In genomic region chr6:168648240-168648639, GRCh38 we compare ENCODE assay signal across 14 cellular contexts.
DNase-seq lines count a peak whose midpoint lies in the region; ATAC-seq and TF ChIP-seq lines count a peak whose summit lies in the region.
"Had no signal": no experiment of that assay in that cellular context is flagged by ENCODE, and none has a peak within 500 bp of the region (broad histone marks: within the 10 kb centered on the region; RNA-seq: fewer than 3 reads in every experiment).

No MANE protein-coding gene starts in this region.

- no TSS peak for BruUV-seq in PC-9 (replicated peaks; lab: Mats Ljungman, UMichigan)

- H3K27ac ChIP-seq in PC-9: no peak overlapping the region
- no peak overlapping the region for H3K27ac ChIP-seq in subcutaneous abdominal adipose tissue (ENCODE audit: low read depth, low read length)

- peak overlapping the region; percentile 44; the same call in 1 of the 2 replicates for H2AFZ ChIP-seq in PC-9

- H3K79me2 ChIP-seq in PC-9 (ENCODE audit: low read depth): no peaks in the 10 kb centered on the region

- ATAC-seq in GM21423 (IDR thresholded peaks at IDR 0.05; ENCODE audit: unreplicated experiment): no peak
- ATAC-seq: activated CD8-positive, alpha-beta T cell treated with anti-CD3 and anti-CD28 coated beads for 36 hours had no signal

- no peak for TF ChIP-seq CTCF in PC-9 (conservative IDR thresholded peaks at IDR 0.05)

- no peak overlapping the region for H3K4me3 ChIP-seq in H7 (ENCODE audit: insufficient read depth, low read depth, low read length)
- H3K4me3 ChIP-seq in PC-9: peak overlapping the region; percentile 4; the same call in 1 of the 2 replicates
- peak overlapping the region in 4 of 5 donors; percentile 8 to 45 (median 42) for H3K4me3 ChIP-seq in subcutaneous abdominal adipose tissue (ENCODE audit: low read depth in 1 of 5, low read length in 5 of 5)

- no peaks in the 10 kb centered on the region for H4K20me1 ChIP-seq in PC-9 (ENCODE audit: insufficient read depth)

- H3F3A ChIP-seq in PC-9 (ENCODE audit: insufficient read depth, low read depth): no peaks in the 10 kb centered on the region; the same call in 1 of the 2 replicates

- CTCF ChIA-PET in PC-9 (lab: Charles Lee): no interaction called here

- H3K9me2 ChIP-seq in PC-9 (ENCODE audit: insufficient read depth): no peaks in the 10 kb centered on the region

- peak; percentile 70 for DNase-seq in H7
- peak; percentile 72 to 75 for DNase-seq in PC-9
- peak; percentile 55 for DNase-seq in iPS-NIHi11 (ENCODE audit: low spot score)
- DNase-seq in activated CD8-positive, alpha-beta memory T cell treated with anti-CD3 and anti-CD28 coated beads for 24 hours: no peak
- no peak for DNase-seq in occipital lobe (lab: John Stamatoyannopoulos, UW)
- DNase-seq: activated CD8-positive, alpha-beta T cell treated with anti-CD3 and anti-CD28 coated beads for 36 hours; activated gamma-delta T cell; COR-L47; effector memory CD4-positive, alpha-beta T cell; foreskin melanocyte; NCI-H510A; stimulated activated naive CD4-positive, alpha-beta T cell treated with Interleukin-2 at 50 U/mL for 16 hours had no signal

- H3K27me3 ChIP-seq in H7 (ENCODE audit: control insufficient read depth, insufficient read depth, low read length): no peaks in the 10 kb centered on the region; the same call in 1 of the 2 replicates
- H3K27me3 ChIP-seq in PC-9 (ENCODE audit: insufficient read depth, low read depth): no peaks in the 10 kb centered on the region
- peaks cover 0 to 8% (median 3%) of the 10 kb centered on the region in 5 donors for H3K27me3 ChIP-seq in subcutaneous abdominal adipose tissue (ENCODE audit: control insufficient read depth in 5 of 5, insufficient read depth in 4 of 5, low read length in 5 of 5)

- H3K9me3 ChIP-seq in PC-9 (ENCODE audit: insufficient read depth, low read depth) (no peaks in the 10 kb centered on the region), subcutaneous abdominal adipose tissue (ENCODE audit: control insufficient read depth in 5 of 5, low read length in 5 of 5) (no peaks in the 10 kb centered on the region)

- H3K4me1 ChIP-seq in PC-9 (replicated peaks; ENCODE audit: insufficient read depth) (peaks cover 21% of the 10 kb centered on the region), subcutaneous abdominal adipose tissue (ENCODE audit: control insufficient read depth in 5 of 5, insufficient read depth in 5 of 5, low read length in 5 of 5) (peaks cover 0 to 24% (median 18%) of the 10 kb centered on the region in 5 donors)

- no peaks in the 10 kb centered on the region for H3K36me3 ChIP-seq in H7 (replicated peaks; ENCODE audit: control insufficient read depth, insufficient read depth, low read length)
- H3K36me3 ChIP-seq in PC-9 (ENCODE audit: low read depth): no peaks in the 10 kb centered on the region
- H3K36me3 ChIP-seq in subcutaneous abdominal adipose tissue (ENCODE audit: control insufficient read depth in 5 of 5, insufficient read depth in 5 of 5, low read length in 5 of 5): no peaks in the 10 kb centered on the region

- intact Hi-C loops in PC-9 (cut with micrococcal nuclease; ENCODE audit: unreplicated experiment): no loop called here

- POLR2A ChIA-PET in PC-9 (lab: Charles Lee; ENCODE audit: unreplicated experiment): no interaction called here

- peak overlapping the region; percentile 58 for H3K4me2 ChIP-seq in PC-9

- no peak overlapping the region for H3K9ac ChIP-seq in subcutaneous abdominal adipose tissue (ENCODE audit: low read length in 5 of 5)

Comparison
In these comparisons a context has a peak if more than half of its experiments do, and no peak if none do; other contexts are left out.
1. DNase-seq: peak in H7 (single experiment), PC-9 (2 of 2) and iPS-NIHi11 (single experiment); none in activated CD8-positive, alpha-beta memory T cell treated with anti-CD3 and anti-CD28 coated beads for 24 hours (single experiment) and occipital lobe (single experiment).